In genomic region chr1:221708987-221709386, GRCh38 we compare ENCODE assay signal across 8 cellular contexts. TPM values are rescaled to one million over a fixed set of nuclear protein-coding genes. Genes with fewer than 3 reads are reported as not detected.
DNase-seq lines count a peak whose midpoint lies in the region; TF ChIP-seq lines count a peak whose summit lies in the region.

No MANE protein-coding gene starts in this region.

- no peak overlapping the region for H3K4ac ChIP-seq in mesendoderm (ENCODE audit: low read depth, low read length)

- CTCF ChIA-PET in mammary epithelial cell (lab: Charles Lee; ENCODE audit: low non-redundant PET) = interaction anchor here (0.7 kb wide), 2 partner anchors 32 to 445 kb away, joined by 3 to 6 read pairs; no protein-coding TSS in a partner anchor

- H2AFZ ChIP-seq in KMS-11 (ENCODE audit: low read depth) = no peak overlapping the region
- no peak overlapping the region for H2AFZ ChIP-seq in mammary epithelial cell (ENCODE audit: low read depth, low read length)

- peaks cover 2% of the 10 kb centered on the region for H3K36me3 Mint-ChIP-seq in osteocyte (ENCODE audit: unreplicated experiment)

- H3K36me3 ChIP-seq in KMS-11 (ENCODE audit: insufficient read depth) (no peaks in the 10 kb centered on the region), mammary epithelial cell (ENCODE audit: insufficient read depth, low read length) (peaks cover 34% of the 10 kb centered on the region), mesendoderm (ENCODE audit: control insufficient read depth, insufficient read depth, low read length) (no peaks in the 10 kb centered on the region)

- no peak overlapping the region for H3K4me3 Mint-ChIP-seq in osteocyte (ENCODE audit: unreplicated experiment)

- whole genome bisulfite sequencing in mammary epithelial cell (ENCODE audit: low coverage, missing lambda C conversion rate) = 49% methylated on average over 3 of the region's 3 CpGs
- WGBS in mesendoderm (ENCODE audit: extremely low coverage, insufficient coverage, low lambda C conversion rate) = no CpG with 5 or more reads among the region's 3 CpGs

- H3K23ac ChIP-seq in mesendoderm (ENCODE audit: low read length) = no peak overlapping the region

- 0 out of 2 replicates have a peak, but pooled peaks cover 4% of the 10 kb centered on the region for H3K79me2 ChIP-seq in KMS-11 (ENCODE audit: insufficient read depth, low read depth)
- peaks cover 92% of the 10 kb centered on the region for H3K79me2 ChIP-seq in mammary epithelial cell (ENCODE audit: insufficient read depth, low read length)
- H3K79me2 ChIP-seq in mesendoderm (ENCODE audit: control insufficient read depth, insufficient read depth, low read length) = no peaks in the 10 kb centered on the region

- H3K27ac ChIP-seq in KMS-11 (peak overlapping the region; percentile 92), mammary epithelial cell (ENCODE audit: insufficient read depth, low read depth, low read length) (peak overlapping the region; percentile 62), mesendoderm (ENCODE audit: low read depth, low read length) (no peak overlapping the region)

- peaks cover 76% of the 10 kb centered on the region for H3K4me1 ChIP-seq in KMS-11 (ENCODE audit: low read depth, poor library complexity, severe bottlenecking)
- peaks cover 31% of the 10 kb centered on the region for H3K4me1 ChIP-seq in mammary epithelial cell (ENCODE audit: insufficient read depth, low read length)
- H3K4me1 ChIP-seq in mesendoderm (ENCODE audit: control insufficient read depth, low read depth, low read length) = peaks cover 3% of the 10 kb centered on the region

- dilution Hi-C loops in mammary epithelial cell (cut with HindIII; ENCODE audit: low sequenced_read_pairs) = no loop called here

- no peak overlapping the region for H2AK5ac ChIP-seq in mesendoderm (ENCODE audit: low read length)

- peak overlapping the region; percentile 58 for H3K4me2 ChIP-seq in KMS-11
- H3K4me2 ChIP-seq in mammary epithelial cell (ENCODE audit: insufficient read depth, low read depth, low read length) = no peak overlapping the region
- H3K4me2 ChIP-seq in mesendoderm (ENCODE audit: low read length) = no peak overlapping the region

- no peak overlapping the region for H4K8ac ChIP-seq in mesendoderm (ENCODE audit: low read depth, low read length)

- H3K4me3 ChIP-seq in KMS-11 (IDR thresholded peaks at IDR 0.05; ENCODE audit: insufficient read depth, low read depth, low read length) (no peak overlapping the region), mammary epithelial cell (replicated peaks in 1 of 3; ENCODE audit: insufficient read depth in 1 of 3, low read depth in 2 of 3, low read length in 3 of 3) (no peak overlapping the region), mesendoderm (ENCODE audit: low read length) (no peak overlapping the region)

- peak overlapping the region; percentile 63 for H3K9ac ChIP-seq in KMS-11
- peak overlapping the region; percentile 11 for H3K9ac ChIP-seq in mammary epithelial cell (ENCODE audit: insufficient read depth, low read length)
- H3K9ac ChIP-seq in mesendoderm (ENCODE audit: low read length) = no peak overlapping the region

- no peaks in the 10 kb centered on the region for H3K27me3 Mint-ChIP-seq in osteocyte (ENCODE audit: unreplicated experiment)

- H3K79me1 ChIP-seq in mesendoderm (ENCODE audit: low read length) = peaks cover 2% of the 10 kb centered on the region

- no peak overlapping the region for H2BK120ac ChIP-seq in mesendoderm (ENCODE audit: low read depth, low read length)

- H4K20me1 ChIP-seq in KMS-11 (ENCODE audit: insufficient read depth) (no peaks in the 10 kb centered on the region), mammary epithelial cell (ENCODE audit: insufficient read depth, low read length) (no peaks in the 10 kb centered on the region)

- BruUV-seq in mammary epithelial cell (replicated peaks; lab: Mats Ljungman, UMichigan) = no TSS peak

- TF ChIP-seq CTCF in KMS-11 (conservative IDR thresholded peaks at IDR 0.05; ENCODE audit: low read depth, low read length) = no peak
- TF ChIP-seq CTCF in mammary epithelial cell (conservative IDR thresholded peaks at IDR 0.05 in 1 of 2, IDR thresholded peaks at IDR 0.05 in 1 of 2; ENCODE audit: extremely low read depth in 1 of 2, insufficient read depth in 1 of 2, low read depth in 1 of 2, low read length in 2 of 2) = no peak
- no peak for TF ChIP-seq CTCF in osteocyte (IDR thresholded peaks at IDR 0.05)

- H3K9me3 Mint-ChIP-seq in osteocyte (ENCODE audit: unreplicated experiment) = no peaks in the 10 kb centered on the region

- no peak overlapping the region for H3K56ac ChIP-seq in mesendoderm (ENCODE audit: low read length)

- H3K27ac Mint-ChIP-seq in osteocyte (ENCODE audit: unreplicated experiment) = no peak overlapping the region

- no peaks in the 10 kb centered on the region for H3K9me3 ChIP-seq in mammary epithelial cell (replicated peaks; ENCODE audit: insufficient read depth, low read length)

- in situ Hi-C loops in mammary epithelial cell (cut with MboI; ENCODE audit: low sequenced_read_pairs in 2 of 2) = no loop called here

- no peak overlapping the region for H2BK15ac ChIP-seq in mesendoderm (replicated peaks; ENCODE audit: low read depth)

- no peaks in the 10 kb centered on the region for H3K27me3 ChIP-seq in KMS-11 (ENCODE audit: insufficient read depth, low read depth)
- H3K27me3 ChIP-seq in mammary epithelial cell (ENCODE audit: insufficient read depth, low read length) = no peaks in the 10 kb centered on the region
- no peaks in the 10 kb centered on the region for H3K27me3 ChIP-seq in mesendoderm (ENCODE audit: insufficient read depth, low read length, poor library complexity)

- DNase-seq in Ammon's horn (ENCODE audit: low spot score) (peak; percentile 93), GM19240 (ENCODE audit: insufficient read length, low spot score) (peak; percentile 19), SIG-M5 treated with dmso at 0.1 percent for 504 hours (lab: John Stamatoyannopoulos, UW; ENCODE audit: unreplicated experiment) (peak; percentile 59), mammary epithelial cell (peak; percentile 81), mesendoderm (peak; percentile 76), osteocyte (ENCODE audit: extremely low spot score, unreplicated experiment) (no peak), AG08396 (ENCODE audit: low spot score) (no peak)

- no peak overlapping the region for H4K5ac ChIP-seq in mesendoderm (ENCODE audit: low read length)

- intact Hi-C loops in mammary epithelial cell (cut with micrococcal nuclease) = no loop called here

- H3K4me1 Mint-ChIP-seq in osteocyte (ENCODE audit: unreplicated experiment) = peaks cover 9% of the 10 kb centered on the region

- no peak overlapping the region for H3K18ac ChIP-seq in mesendoderm (ENCODE audit: low read length)

- no peak overlapping the region for H2BK5ac ChIP-seq in mesendoderm (ENCODE audit: low read length)

RNA-seq across cellular contexts. Expression of gene DUSP10, which starts 32.9 kb away (rescaled TPM):
- total RNA-seq in mammary epithelial cell (100 to 1,000 TPM in 1 of 2 donors, 10 to 100 TPM in 1; 35.4 to 118 TPM), osteocyte (3.0 and 3.2 TPM in 2 replicates)
- 64.8 TPM for polyA plus RNA-seq in mammary epithelial cell
- polyA minus RNA-seq in mammary epithelial cell = 62.0 TPM
- 9.1 TPM for polyA plus RNA-seq in mesendoderm (2013, experiment 1 of 2)
- polyA plus RNA-seq in mesendoderm (2013, experiment 2 of 2) = 10.0 TPM

Comparison
In these comparisons a context has a peak if more than half of its experiments do, and no peak if none do; other contexts are left out.
1. DNase-seq: peak in Ammon's horn (single experiment), GM19240 (single experiment), SIG-M5 treated with dmso at 0.1 percent for 504 hours (single experiment), mammary epithelial cell (single experiment) and mesendoderm (single experiment); none in osteocyte (single experiment) and AG08396 (single experiment).